17 cellular contexts compared by ENCODE assay signal in genomic region chr18:56919190-56919589, GRCh38.
"Had no signal": no experiment of that assay in that cellular context is flagged by ENCODE, and none has a peak within 500 bp of the region (broad histone marks: within the 10 kb centered on the region; RNA-seq: fewer than 3 reads in every experiment).

No MANE protein-coding gene starts in this region.

- H3K36me3 ChIP-seq: esophagus squamous epithelium, stomach, thoracic aorta, uterus had no signal

- ATAC-seq: foreskin keratinocyte, left ventricle myocardium superior had no signal

- H3K4me3 Mint-ChIP-seq: activated CD4-positive, alpha-beta memory T cell treated with anti-CD3 and anti-CD28 coated beads for 36 hours had no signal

- DNase-seq: activated CD4-positive, alpha-beta memory T cell treated with anti-CD3 and anti-CD28 coated beads for 36 hours; activated CD4-positive, alpha-beta T cell treated with anti-CD3 and anti-CD28 coated beads for 1 hour; activated gamma-delta T cell treated with Interleukin-2 at 50 U/mL for 16 hours; activated T-cell treated with anti-CD3 and anti-CD28 coated beads, Interleukin-2, amount 50 U/mL, for 48 hours; aorta; esophagus squamous epithelium; foreskin keratinocyte; head of caudate nucleus; kidney; left ventricle myocardium superior; small intestine; stomach; uterus had no signal

- H3K27me3 ChIP-seq: esophagus squamous epithelium, foreskin keratinocyte, stomach, uterus had no signal

- H3K27ac ChIP-seq: esophagus squamous epithelium, foreskin keratinocyte, parathyroid adenoma, stomach, thoracic aorta, uterus had no signal

- H3K4me1 ChIP-seq: esophagus squamous epithelium, parathyroid adenoma, stomach, uterus had no signal

- H3K27ac Mint-ChIP-seq: activated CD4-positive, alpha-beta memory T cell treated with anti-CD3 and anti-CD28 coated beads for 36 hours had no signal

- H2AFZ ChIP-seq: parathyroid adenoma had no signal

- H3K27me3 Mint-ChIP-seq: activated CD4-positive, alpha-beta memory T cell treated with anti-CD3 and anti-CD28 coated beads for 36 hours had no signal

- FAIRE-seq: bronchial epithelial cell, endometrium, kidney, small intestine had no signal

- H3K9ac ChIP-seq: parathyroid adenoma had no signal

- H3K9me3 ChIP-seq: esophagus squamous epithelium, stomach, thoracic aorta, uterus had no signal

- H3K4me3 ChIP-seq: esophagus squamous epithelium, stomach, thoracic aorta, uterus had no signal

- H3K79me2 ChIP-seq: parathyroid adenoma had no signal
